Comparison of ENCODE assay signal across 11 cellular contexts in genomic region chr21:46182548-46183336, GRCh38. TPM values are rescaled to one million over a fixed set of nuclear protein-coding genes. Genes with fewer than 3 reads are reported as not detected.
A peak's percentile ranks its signal among the peaks of the same experiment; 100 is the strongest.
DNase-seq lines count a peak whose midpoint lies in the region; ATAC-seq and TF ChIP-seq lines count a peak whose summit lies in the region.
"Had no signal": no experiment of that assay in that cellular context is flagged by ENCODE, and none has a peak within 500 bp of the region (broad histone marks: within the 10 kb centered on the region; RNA-seq: fewer than 3 reads in every experiment).

No MANE protein-coding gene starts in this region.

- no peak overlapping the region for H3K4me3 ChIP-seq in H7 (ENCODE audit: insufficient read depth, low read depth, low read length)
- H3K4me3 ChIP-seq: mucosa of descending colon had no signal

- peak overlapping the region in 2 of 3 donors; percentile 21 to 51 for H3K4me3 Mint-ChIP-seq in T-cell
- H3K4me3 Mint-ChIP-seq in glutamatergic neuron (ENCODE audit: unreplicated experiment) = peak overlapping the region; percentile 78
- peak overlapping the region; percentile 69 for H3K4me3 Mint-ChIP-seq in progenitor cell of endocrine pancreas (ENCODE audit: low read depth)

- H3K27ac Mint-ChIP-seq in T-cell (peak overlapping the region in 1 of 2 donors; percentile 39), glutamatergic neuron (ENCODE audit: unreplicated experiment) (peak overlapping the region; percentile 88), progenitor cell of endocrine pancreas (no peak overlapping the region)

- H3K4me1 Mint-ChIP-seq in T-cell (peaks cover 6 to 12% (median 11%) of the 10 kb centered on the region in 3 donors), glutamatergic neuron (ENCODE audit: low read depth, unreplicated experiment) (peaks cover 10% of the 10 kb centered on the region), progenitor cell of endocrine pancreas (ENCODE audit: low read depth) (peaks cover 4% of the 10 kb centered on the region)

- no peaks in the 10 kb centered on the region for H3K27me3 ChIP-seq in H7 (ENCODE audit: control insufficient read depth, insufficient read depth, low read length)

- POLR2A ChIA-PET in T-cell (lab: Charles Lee) = no interaction called here

- DNase-seq in H7 = peak; percentile 53
- peak in 1 of 34 experiments; percentile 5 for DNase-seq in T-cell
- DNase-seq in glutamatergic neuron = no peak
- no peak for DNase-seq in progenitor cell of endocrine pancreas (ENCODE audit: low spot score, unreplicated experiment)
- DNase-seq in hypothalamus (lab: John Stamatoyannopoulos, UW) = no peak
- no peak for DNase-seq in NCI-H82 (lab: John Stamatoyannopoulos, UW)
- DNase-seq: activated naive CD4-positive, alpha-beta T cell; NCI-H1436 treated with DMSO at 0.1 percent for 48 hours had no signal

- no peak for TF ChIP-seq CTCF in glutamatergic neuron (IDR thresholded peaks at IDR 0.05; ENCODE audit: partially characterized antibody, unreplicated experiment)
- TF ChIP-seq CTCF in progenitor cell of endocrine pancreas (IDR thresholded peaks at IDR 0.05; ENCODE audit: unreplicated experiment) = no peak

- no peaks in the 10 kb centered on the region; the same call in 1 of the 2 replicates for H3K36me3 ChIP-seq in H7 (replicated peaks; ENCODE audit: control insufficient read depth, insufficient read depth, low read length)

- peaks cover 0 to 5% of the 10 kb centered on the region in 2 donors for H3K27me3 Mint-ChIP-seq in T-cell
- peaks cover 3% of the 10 kb centered on the region for H3K27me3 Mint-ChIP-seq in glutamatergic neuron (ENCODE audit: unreplicated experiment)
- H3K27me3 Mint-ChIP-seq in progenitor cell of endocrine pancreas = no peaks in the 10 kb centered on the region

- H3K9me3 Mint-ChIP-seq in T-cell (peaks cover 0 to under 1% (median 0%) of the 10 kb centered on the region in 3 donors), glutamatergic neuron (ENCODE audit: unreplicated experiment) (peaks cover 10% of the 10 kb centered on the region), progenitor cell of endocrine pancreas (ENCODE audit: low read depth) (peaks cover under 1% of the 10 kb centered on the region)

- ATAC-seq in T-cell (replicated peaks in 1 of 4) = no peak
- no peak for ATAC-seq in HG03135 (IDR thresholded peaks at IDR 0.05; ENCODE audit: unreplicated experiment)
- ATAC-seq: mucosa of descending colon had no signal

- H3K36me3 Mint-ChIP-seq in T-cell (no peaks in the 10 kb centered on the region), glutamatergic neuron (ENCODE audit: unreplicated experiment) (peaks cover 4% of the 10 kb centered on the region), progenitor cell of endocrine pancreas (ENCODE audit: insufficient read depth) (peaks cover 2% of the 10 kb centered on the region)

- CTCF ChIA-PET in T-cell (lab: Charles Lee) = no interaction called here

RNA-seq across cellular contexts. Expression of gene SPATC1L, which starts 1.5 kb away (rescaled TPM):
- 35.5 and 41.5 TPM in 2 replicates for total RNA-seq in H7 (2014; rRNA removed; shearing (Covaris generic))
- total RNA-seq in T-cell (10 to 100 TPM in 3 of 5 donors, 1 to 10 TPM in 2; 1.4 to 22.8 (median 12.5) TPM), glutamatergic neuron (ENCODE audit: unreplicated experiment) (58.7 TPM), progenitor cell of endocrine pancreas (31.4 and 32.8 TPM in 2 replicates)

RNA-seq across cellular contexts. Expression of gene FTCD, which starts 27.4 kb away (rescaled TPM):
- total RNA-seq in H7 (2014; rRNA removed; shearing (Covaris generic)) = 1.6 TPM in 1 of 2 replicates, not detected in the other
- total RNA-seq in T-cell (1 to 10 TPM in 3 of 5 donors, under 1 TPM in 1, not detected in 1; 0.95 to 6.1 (median 2.5) TPM), glutamatergic neuron (ENCODE audit: unreplicated experiment) (13.4 TPM), progenitor cell of endocrine pancreas (48.4 and 49.3 TPM in 2 replicates)
- total RNA-seq: SK-MEL-5 had no signal

RNA-seq across cellular contexts. Expression of gene LSS, which starts 45.8 kb away (rescaled TPM):
- total RNA-seq in H7 (2014; rRNA removed; shearing (Covaris generic)) = 44.6 and 53.3 TPM in 2 replicates
- total RNA-seq in T-cell (10 to 100 TPM; 41.3 to 63.0 (median 49.4) TPM), glutamatergic neuron (ENCODE audit: unreplicated experiment) (390 TPM), progenitor cell of endocrine pancreas (145 and 147 TPM in 2 replicates)
